Comparison of ENCODE assay signal across 2 cellular contexts in the genomic region with DNA sequence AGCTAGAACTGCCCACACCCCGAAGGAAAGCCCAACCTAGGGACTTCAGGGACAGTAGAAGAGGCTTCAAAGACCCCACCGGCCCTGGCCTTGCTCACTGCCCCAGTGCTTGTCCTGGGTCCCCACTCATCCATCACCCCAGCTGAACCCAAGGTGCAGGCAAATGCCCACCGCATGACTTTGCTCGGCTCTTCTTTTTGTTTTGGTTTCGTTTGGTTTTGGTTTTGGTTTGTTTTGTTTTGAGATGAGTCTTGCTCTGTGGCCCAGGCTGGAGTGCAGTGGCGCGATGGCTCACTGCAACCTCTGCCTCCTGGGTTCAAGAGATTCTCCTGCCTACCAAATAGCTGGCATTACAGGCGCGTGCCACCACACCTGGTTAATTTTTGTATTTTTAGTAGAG.
TF ChIP-seq lines count a peak whose summit lies in the region.

No MANE protein-coding gene starts in this region.

TF ChIP-seq in liver, 16 proteins besides CTCF, POLR2A, EP300 and RAD21 (continued from another document):
- TF ChIP-seq, protein P1, sequence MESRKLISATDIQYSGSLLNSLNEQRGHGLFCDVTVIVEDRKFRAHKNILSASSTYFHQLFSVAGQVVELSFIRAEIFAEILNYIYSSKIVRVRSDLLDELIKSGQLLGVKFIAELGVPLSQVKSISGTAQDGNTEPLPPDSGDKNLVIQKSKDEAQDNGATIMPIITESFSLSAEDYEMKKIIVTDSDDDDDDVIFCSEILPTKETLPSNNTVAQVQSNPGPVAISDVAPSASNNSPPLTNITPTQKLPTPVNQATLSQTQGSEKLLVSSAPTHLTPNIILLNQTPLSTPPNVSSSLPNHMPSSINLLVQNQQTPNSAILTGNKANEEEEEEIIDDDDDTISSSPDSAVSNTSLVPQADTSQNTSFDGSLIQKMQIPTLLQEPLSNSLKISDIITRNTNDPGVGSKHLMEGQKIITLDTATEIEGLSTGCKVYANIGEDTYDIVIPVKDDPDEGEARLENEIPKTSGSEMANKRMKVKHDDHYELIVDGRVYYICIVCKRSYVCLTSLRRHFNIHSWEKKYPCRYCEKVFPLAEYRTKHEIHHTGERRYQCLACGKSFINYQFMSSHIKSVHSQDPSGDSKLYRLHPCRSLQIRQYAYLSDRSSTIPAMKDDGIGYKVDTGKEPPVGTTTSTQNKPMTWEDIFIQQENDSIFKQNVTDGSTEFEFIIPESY (IDR thresholded peaks at IDR 0.05) = no peak
TF ChIP-seq in liver: peak in this region for 2.

TF ChIP-seq in HepG2, 621 proteins besides CTCF, POLR2A, EP300 and RAD21 (continued from another document):
- TF ChIP-seq, protein P2, sequence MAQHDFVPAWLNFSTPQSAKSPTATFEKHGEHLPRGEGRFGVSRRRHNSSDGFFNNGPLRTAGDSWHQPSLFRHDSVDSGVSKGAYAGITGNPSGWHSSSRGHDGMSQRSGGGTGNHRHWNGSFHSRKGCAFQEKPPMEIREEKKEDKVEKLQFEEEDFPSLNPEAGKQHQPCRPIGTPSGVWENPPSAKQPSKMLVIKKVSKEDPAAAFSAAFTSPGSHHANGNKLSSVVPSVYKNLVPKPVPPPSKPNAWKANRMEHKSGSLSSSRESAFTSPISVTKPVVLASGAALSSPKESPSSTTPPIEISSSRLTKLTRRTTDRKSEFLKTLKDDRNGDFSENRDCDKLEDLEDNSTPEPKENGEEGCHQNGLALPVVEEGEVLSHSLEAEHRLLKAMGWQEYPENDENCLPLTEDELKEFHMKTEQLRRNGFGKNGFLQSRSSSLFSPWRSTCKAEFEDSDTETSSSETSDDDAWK (CRISPR knock-in tag; IDR thresholded peaks at IDR 0.05) = no peak
- no peak for TF ChIP-seq ZNF788 (CRISPR knock-in tag; IDR thresholded peaks at IDR 0.05; ENCODE audit: borderline replicate concordance)
- no peak for TF ChIP-seq ZNF224 (CRISPR knock-in tag; IDR thresholded peaks at IDR 0.05)
- TF ChIP-seq U2AF2 (IDR thresholded peaks at IDR 0.05; ENCODE audit: low read depth, low read length) = no peak
- no peak for TF ChIP-seq KLF12 (CRISPR knock-in tag; IDR thresholded peaks at IDR 0.05; ENCODE audit: borderline replicate concordance)
